Comparison of ENCODE assay signal across 1 cellular context in the genomic region with DNA sequence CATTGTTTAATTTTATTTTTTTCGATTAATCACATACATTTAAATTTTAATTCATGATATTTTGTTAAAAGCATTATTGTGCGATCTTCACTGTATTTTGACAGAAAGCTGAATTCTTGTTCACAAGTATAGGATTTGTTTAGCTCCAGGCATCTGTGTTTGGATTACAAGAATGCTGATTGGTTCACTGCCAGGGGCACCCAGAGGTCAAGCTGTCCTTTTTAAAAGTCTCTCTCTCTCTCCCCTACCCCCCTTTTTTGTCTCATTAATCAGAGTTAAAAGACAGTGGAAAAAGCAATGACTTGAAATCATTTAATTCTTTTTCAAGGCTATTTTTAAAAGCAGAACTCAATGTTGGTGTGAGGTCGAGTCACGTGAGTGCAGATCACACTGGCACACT.
TF ChIP-seq lines count a peak whose summit lies in the region.

No MANE protein-coding gene starts in this region.

TF ChIP-seq in GM12878, 131 proteins besides CTCF, POLR2A, EP300 and RAD21 (continued from another document):
- TF ChIP-seq BHLHE40 (IDR thresholded peaks at IDR 0.05; ENCODE audit: borderline replicate concordance in 1 of 2, low read depth in 2 of 2, low read length in 1 of 2) (peak; percentile 19 to 45; a peak in 1 of 4 replicates), NBN (IDR thresholded peaks at IDR 0.05) (no peak), CBX3 (IDR thresholded peaks at IDR 0.05; ENCODE audit: borderline replicate concordance, low read depth) (no peak), DPF2 (IDR thresholded peaks at IDR 0.05) (no peak)
- TF ChIP-seq, protein P1, sequence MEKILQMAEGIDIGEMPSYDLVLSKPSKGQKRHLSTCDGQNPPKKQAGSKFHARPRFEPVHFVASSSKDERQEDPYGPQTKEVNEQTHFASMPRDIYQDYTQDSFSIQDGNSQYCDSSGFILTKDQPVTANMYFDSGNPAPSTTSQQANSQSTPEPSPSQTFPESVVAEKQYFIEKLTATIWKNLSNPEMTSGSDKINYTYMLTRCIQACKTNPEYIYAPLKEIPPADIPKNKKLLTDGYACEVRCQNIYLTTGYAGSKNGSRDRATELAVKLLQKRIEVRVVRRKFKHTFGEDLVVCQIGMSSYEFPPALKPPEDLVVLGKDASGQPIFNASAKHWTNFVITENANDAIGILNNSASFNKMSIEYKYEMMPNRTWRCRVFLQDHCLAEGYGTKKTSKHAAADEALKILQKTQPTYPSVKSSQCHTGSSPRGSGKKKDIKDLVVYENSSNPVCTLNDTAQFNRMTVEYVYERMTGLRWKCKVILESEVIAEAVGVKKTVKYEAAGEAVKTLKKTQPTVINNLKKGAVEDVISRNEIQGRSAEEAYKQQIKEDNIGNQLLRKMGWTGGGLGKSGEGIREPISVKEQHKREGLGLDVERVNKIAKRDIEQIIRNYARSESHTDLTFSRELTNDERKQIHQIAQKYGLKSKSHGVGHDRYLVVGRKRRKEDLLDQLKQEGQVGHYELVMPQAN (conservative IDR thresholded peaks at IDR 0.05) = no peak
